9 cellular contexts compared by ENCODE assay signal in the genomic region with DNA sequence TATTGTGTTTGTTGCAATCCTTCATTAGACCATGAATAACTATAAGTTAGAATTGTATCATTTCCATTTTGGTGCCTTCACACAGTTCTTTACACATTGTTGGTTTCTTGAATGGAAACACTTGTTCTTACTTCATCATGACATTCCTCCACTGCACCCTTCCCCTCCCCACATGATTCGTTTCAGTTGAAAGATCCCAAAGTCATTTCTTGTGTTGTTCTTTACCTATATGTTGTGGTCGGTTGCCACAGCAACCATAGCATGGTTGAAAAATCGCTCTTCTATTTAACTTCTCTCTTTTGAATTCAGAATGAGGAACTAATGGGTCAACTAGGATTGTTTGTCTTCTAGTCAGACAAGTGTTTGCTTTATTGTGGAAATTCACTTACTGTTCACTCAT.
DNase-seq lines count a peak whose midpoint lies in the region; ATAC-seq and TF ChIP-seq lines count a peak whose summit lies in the region.
"Had no signal": no experiment of that assay in that cellular context is flagged by ENCODE, and none has a peak within 500 bp of the region (broad histone marks: within the 10 kb centered on the region; RNA-seq: fewer than 3 reads in every experiment).

No MANE protein-coding gene starts in this region.

- peak overlapping the region in 1 of 2 donors; percentile 60 for H3K9ac ChIP-seq in liver (ENCODE audit: low read depth in 1 of 2, low read length in 2 of 2)

- H3K4me1 Mint-ChIP-seq in activated CD4-positive, alpha-beta T cell treated with anti-CD3 and anti-CD28 coated beads, Interleukin-2, amount 10 ng/mL, durations not matched to agents 24 days and 14 days, result peaks cover 69% of the 10 kb centered on the region
- peaks cover 73% of the 10 kb centered on the region for H3K4me1 Mint-ChIP-seq in T-helper 2 cell treated with Interferon-gamma antibody and Interleukin-4, amounts not matched to agents 5 μg/mL and 100 μg/mL, for 36 hours (ENCODE audit: low read depth)

- no peak for TF ChIP-seq CTCF in liver (IDR thresholded peaks at IDR 0.05; ENCODE audit: low read depth, low read length, missing input control)
- no peak for TF ChIP-seq CTCF in gastrocnemius medialis (IDR thresholded peaks at IDR 0.05 in 4 of 5, conservative IDR thresholded peaks at IDR 0.05 in 1 of 5)

- H3K4me3 ChIP-seq in liver (ENCODE audit: low read depth in 1 of 3, low read length in 3 of 3) (peak overlapping the region; percentile 43 to 49 (median 45)), gastrocnemius medialis (no peak overlapping the region)

- peaks cover 14% of the 10 kb centered on the region for H3K9me3 Mint-ChIP-seq in activated CD4-positive, alpha-beta T cell treated with anti-CD3 and anti-CD28 coated beads, Interleukin-2, amount 10 ng/mL, durations not matched to agents 24 days and 14 days
- H3K9me3 Mint-ChIP-seq in T-helper 2 cell treated with Interferon-gamma antibody and Interleukin-4, amounts not matched to agents 5 μg/mL and 100 μg/mL, for 36 hours, result peaks cover 3% of the 10 kb centered on the region
- H3K9me3 Mint-ChIP-seq: T-cell had no signal

- in situ Hi-C loops in gastrocnemius medialis (cut with MboI; ENCODE audit: low sequenced_read_pairs in 4 of 4), result no loop called here

- intact Hi-C loops in activated CD4-positive, alpha-beta T cell treated with anti-CD3 and anti-CD28 coated beads, Interleukin-2, amount 10 ng/mL, durations not matched to agents 24 days and 14 days (cut with micrococcal nuclease), result loop anchor here (2.0 to 10.0 kb wide), 3 partner anchors 80 to 1312 kb away; partner anchors contain the start of gene CLDN1
- intact Hi-C loops in gastrocnemius medialis (cut with DNase I; ENCODE audit: low total_unique reads), result no loop called here

- TF ChIP-seq POLR2A in gastrocnemius medialis (IDR thresholded peaks at IDR 0.05), result no peak

- H3K27me3 ChIP-seq in liver (ENCODE audit: control insufficient read depth in 4 of 4, insufficient read depth in 4 of 4, low read length in 3 of 4) (no peaks in the 10 kb centered on the region), gastrocnemius medialis (no peaks in the 10 kb centered on the region)

- ATAC-seq in HG03095 (IDR thresholded peaks at IDR 0.05; ENCODE audit: unreplicated experiment) (peak; percentile 71), gastrocnemius medialis (no peak)

- H3K4me1 ChIP-seq in liver (ENCODE audit: control insufficient read depth in 4 of 4, insufficient read depth in 4 of 4, low read length in 3 of 4), result peaks cover 3 to 62% (median 38%) of the 10 kb centered on the region in 4 donors
- H3K4me1 ChIP-seq in gastrocnemius medialis, result no peaks in the 10 kb centered on the region

- no peaks in the 10 kb centered on the region for H3K27me3 Mint-ChIP-seq in activated CD4-positive, alpha-beta T cell treated with anti-CD3 and anti-CD28 coated beads, Interleukin-2, amount 10 ng/mL, durations not matched to agents 24 days and 14 days
- no peaks in the 10 kb centered on the region for H3K27me3 Mint-ChIP-seq in T-helper 2 cell treated with Interferon-gamma antibody and Interleukin-4, amounts not matched to agents 5 μg/mL and 100 μg/mL, for 36 hours (ENCODE audit: low read depth)
- H3K27me3 Mint-ChIP-seq: T-cell had no signal

- 38% methylated on average over 3 of the region's 3 CpGs for WGBS in liver

- H3K27ac Mint-ChIP-seq in activated CD4-positive, alpha-beta T cell treated with anti-CD3 and anti-CD28 coated beads, Interleukin-2, amount 10 ng/mL, durations not matched to agents 24 days and 14 days, result peak overlapping the region; percentile 91
- peak overlapping the region; percentile 90 for H3K27ac Mint-ChIP-seq in T-helper 2 cell treated with Interferon-gamma antibody and Interleukin-4, amounts not matched to agents 5 μg/mL and 100 μg/mL, for 36 hours
- H3K27ac Mint-ChIP-seq: T-cell had no signal

- TF ChIP-seq RAD21 in liver (IDR thresholded peaks at IDR 0.05), result no peak

- peaks cover 46% of the 10 kb centered on the region for H3K36me3 Mint-ChIP-seq in activated CD4-positive, alpha-beta T cell treated with anti-CD3 and anti-CD28 coated beads, Interleukin-2, amount 10 ng/mL, durations not matched to agents 24 days and 14 days (ENCODE audit: low read depth)
- H3K36me3 Mint-ChIP-seq in T-helper 2 cell treated with Interferon-gamma antibody and Interleukin-4, amounts not matched to agents 5 μg/mL and 100 μg/mL, for 36 hours (ENCODE audit: low read depth), result peaks cover 44% of the 10 kb centered on the region

- no peaks in the 10 kb centered on the region for H3K9me3 ChIP-seq in liver (ENCODE audit: control insufficient read depth in 4 of 4, low read length in 3 of 4)
- H3K9me3 ChIP-seq in gastrocnemius medialis, result no peaks in the 10 kb centered on the region

- DNase-seq in activated CD4-positive, alpha-beta T cell treated with anti-CD3 and anti-CD28 coated beads, Interleukin-2, amount 10 ng/mL, durations not matched to agents 24 days and 14 days, result peak; percentile 88
- no peak for DNase-seq in activated CD4-positive, alpha-beta T cell treated with anti-CD3 and anti-CD28 coated beads for 4 hours
- peak; percentile 65 for DNase-seq in T-helper 2 cell treated with Interferon-gamma antibody and Interleukin-4, amounts not matched to agents 5 μg/mL and 100 μg/mL, for 36 hours (ENCODE audit: low spot score)
- DNase-seq in T-helper 9 cell (no peak), gastrocnemius medialis (no peak), cerebellar cortex (ENCODE audit: low spot score) (no peak)

- peak overlapping the region; percentile 69 to 72 for H3K27ac ChIP-seq in liver (ENCODE audit: low read depth in 1 of 2, low read length in 2 of 2)
- no peak overlapping the region for H3K27ac ChIP-seq in gastrocnemius medialis

- H3K36me3 ChIP-seq in liver (ENCODE audit: control insufficient read depth in 4 of 4, insufficient read depth in 3 of 4, low read depth in 1 of 4, low read length in 3 of 4) (peaks cover 0 to 13% (median 0%) of the 10 kb centered on the region in 4 donors), gastrocnemius medialis (no peaks in the 10 kb centered on the region)

- peak overlapping the region; percentile 56 for H3K4me3 Mint-ChIP-seq in activated CD4-positive, alpha-beta T cell treated with anti-CD3 and anti-CD28 coated beads, Interleukin-2, amount 10 ng/mL, durations not matched to agents 24 days and 14 days
- H3K4me3 Mint-ChIP-seq in T-helper 2 cell treated with Interferon-gamma antibody and Interleukin-4, amounts not matched to agents 5 μg/mL and 100 μg/mL, for 36 hours, result peak overlapping the region; percentile 70
- H3K4me3 Mint-ChIP-seq: T-cell had no signal

TF ChIP-seq in liver, 16 proteins besides CTCF, POLR2A, EP300 and RAD21:
- TF ChIP-seq SP1 (IDR thresholded peaks at IDR 0.05) (peak; percentile 5), JUND (IDR thresholded peaks at IDR 0.05) (no peak), TAF1 (conservative IDR thresholded peaks at IDR 0.05) (no peak), NR2F2 (IDR thresholded peaks at IDR 0.05) (no peak)

Comparison
In these comparisons a context has a peak if more than half of its experiments do, and no peak if none do; other contexts are left out.
1. DNase-seq: peak in activated CD4-positive, alpha-beta T cell treated with anti-CD3 and anti-CD28 coated beads, Interleukin-2, amount 10 ng/mL, durations not matched to agents 24 days and 14 days (single experiment) and T-helper 2 cell treated with Interferon-gamma antibody and Interleukin-4, amounts not matched to agents 5 μg/mL and 100 μg/mL, for 36 hours (single experiment); none in activated CD4-positive, alpha-beta T cell treated with anti-CD3 and anti-CD28 coated beads for 4 hours (0 of 2), T-helper 9 cell (single experiment), gastrocnemius medialis (0 of 2) and cerebellar cortex (single experiment).
2. H3K27ac ChIP-seq: peak in liver (2 of 2); none in gastrocnemius medialis (0 of 4).
3. H3K4me3 ChIP-seq: peak in liver (3 of 3); none in gastrocnemius medialis (0 of 4).